Comparison of ENCODE assay signal across 1 cellular context in genomic region chr4:186701273-186701672, GRCh38.
TF ChIP-seq lines count a peak whose summit lies in the region.

No MANE protein-coding gene starts in this region.

TF ChIP-seq in GM23338, 12 proteins besides CTCF, POLR2A, EP300 and RAD21 (continued from another document):
- peak; percentile 35; the same call in 1 of the 2 replicates for TF ChIP-seq ZNF462 (CRISPR knock-in tag; IDR thresholded peaks at IDR 0.05)
- TF ChIP-seq ZNF331 (CRISPR knock-in tag; IDR thresholded peaks at IDR 0.05; ENCODE audit: low read depth) = no peak
- TF ChIP-seq NANOG (IDR thresholded peaks at IDR 0.05; ENCODE audit: borderline replicate concordance) = no peak
